ENCODE assay signal across 7 cellular contexts in genomic region chr2:28668880-28669279, GRCh38.
"Had no signal": no experiment of that assay in that cellular context is flagged by ENCODE, and none has a peak within 500 bp of the region (broad histone marks: within the 10 kb centered on the region; RNA-seq: fewer than 3 reads in every experiment).

No MANE protein-coding gene starts in this region.

- H3K4me3 Mint-ChIP-seq: HFFc6 had no signal

- H3K36me3 ChIP-seq: HAP-1 had no signal

- H3K4me3 ChIP-seq: GM23248, HAP-1 had no signal

- ATAC-seq: HCT116 had no signal

- DNase-seq: GM23248, GOT3, H7, HFFc6 had no signal

- H3K27ac ChIP-seq: GM23248, HL-60 had no signal

- H3K9me3 Mint-ChIP-seq: HFFc6 had no signal

- H3K4me1 ChIP-seq: HAP-1 had no signal

- H3K9me3 ChIP-seq: HAP-1 had no signal

- H3K27ac Mint-ChIP-seq: HFFc6 had no signal
